Comparison of ENCODE assay signal across 9 cellular contexts in genomic region chr5:168295574-168296201, GRCh38. TPM values are rescaled to one million over a fixed set of nuclear protein-coding genes. Genes with fewer than 3 reads are reported as not detected.
DNase-seq lines count a peak whose midpoint lies in the region; ATAC-seq and TF ChIP-seq lines count a peak whose summit lies in the region.
"Had no signal": no experiment of that assay in that cellular context is flagged by ENCODE, and none has a peak within 500 bp of the region (broad histone marks: within the 10 kb centered on the region; RNA-seq: fewer than 3 reads in every experiment).

No MANE protein-coding gene starts in this region.

- no peaks in the 10 kb centered on the region for H3K36me3 ChIP-seq in H7 (replicated peaks; ENCODE audit: control insufficient read depth, insufficient read depth, low read length)

- H3K27ac ChIP-seq in VCaP: peak overlapping the region; percentile 13; the same call in 1 of the 2 replicates

- DNase-seq in H7: peak; percentile 86
- DNase-seq in left cardiac atrium: no peak
- peak; percentile 68 for DNase-seq in pons (ENCODE audit: low spot score)
- DNase-seq in activated T-cell treated with anti-CD3 and anti-CD28 coated beads, Interleukin-2, amount 50 U/mL, for 48 hours: no peak
- DNase-seq in effector CD4-positive, alpha-beta T cell: no peak
- DNase-seq in NCI-H187 treated with DMSO at 0.1 percent for 48 hours (lab: John Stamatoyannopoulos, UW): no peak

- H3K4me3 ChIP-seq in H7 (ENCODE audit: insufficient read depth, low read depth, low read length): no peak overlapping the region

- intact Hi-C loops in left cardiac atrium (cut with DNase I): no loop called here

- no peak for TF ChIP-seq CTCF in VCaP (conservative IDR thresholded peaks at IDR 0.05)

- peaks cover 1% of the 10 kb centered on the region; the same call in 1 of the 2 replicates for H3K27me3 ChIP-seq in H7 (ENCODE audit: control insufficient read depth, insufficient read depth, low read length)

- ATAC-seq in left cardiac atrium (peak; percentile 47 to 70), HG03521 (IDR thresholded peaks at IDR 0.05; ENCODE audit: unreplicated experiment) (no peak)
- ATAC-seq: activated T-helper 17 cell treated with anti-CD3 and anti-CD28 coated beads, Interleukin-2, amount 50 U/mL, for 72 hours had no signal

RNA-seq across cellular contexts. Expression of gene WWC1, which starts 4.2 kb away (rescaled TPM):
- total RNA-seq in H7 (2014; rRNA removed; shearing (Covaris generic)): 11.8 and 15.5 TPM in 2 replicates
- 1 to 10 TPM; 3.4 to 6.2 TPM for total RNA-seq in left cardiac atrium

Comparison
In these comparisons a context has a peak if more than half of its experiments do, and no peak if none do; other contexts are left out.
1. DNase-seq: peak in H7 (single experiment) and pons (single experiment); none in left cardiac atrium (single experiment), activated T-cell treated with anti-CD3 and anti-CD28 coated beads, Interleukin-2, amount 50 U/mL, for 48 hours (0 of 2), effector CD4-positive, alpha-beta T cell (single experiment) and NCI-H187 treated with DMSO at 0.1 percent for 48 hours (single experiment).